17 cellular contexts compared by ENCODE assay signal in genomic region chr10:77501846-77502251, GRCh38.
DNase-seq lines count a peak whose midpoint lies in the region; ATAC-seq and TF ChIP-seq lines count a peak whose summit lies in the region.
"Had no signal": no experiment of that assay in that cellular context is flagged by ENCODE, and none has a peak within 500 bp of the region (broad histone marks: within the 10 kb centered on the region; RNA-seq: fewer than 3 reads in every experiment).

No MANE protein-coding gene starts in this region.

- H4K20me1 ChIP-seq in neural progenitor cell (ENCODE audit: low read depth) = no peaks in the 10 kb centered on the region

- in situ Hi-C loops in ACHN (cut with HindIII; ENCODE audit: low pct_ligation_motif_present, low pct_unique_long_range_greater_than_20kb, low sequenced_read_pairs) = no loop called here

- DNase-seq in ACHN = peak; percentile 44
- DNase-seq in neural progenitor cell (ENCODE audit: low spot score) = no peak
- no peak for DNase-seq in tibial artery
- no peak for DNase-seq in NCI-H1694 treated with DMSO at 0.1 percent for 48 hours (lab: John Stamatoyannopoulos, UW)
- no peak for DNase-seq in NCI-H1092 (lab: John Stamatoyannopoulos, UW)
- DNase-seq: activated CD4-positive, alpha-beta T cell treated with anti-CD3 and anti-CD28 coated beads for 4 hours; AML-193; stimulated activated CD4-positive, alpha-beta T cell treated with anti-CD3 and anti-CD28 coated beads, Interleukin-12 subunit alpha, Interleukin-12 subunit beta, amount 100 ng/mL, for 4 hours; T-cell; upper lobe of right lung had no signal

- H3K4me2 ChIP-seq in neural progenitor cell = no peak overlapping the region

- no peak overlapping the region for H3K9ac ChIP-seq in neural progenitor cell

- peaks cover 0 to 5% (median 0%) of the 10 kb centered on the region in 5 experiments for H3K9me3 Mint-ChIP-seq in brain
- H3K9me3 Mint-ChIP-seq in neural progenitor cell = peaks cover 2% of the 10 kb centered on the region
- H3K9me3 Mint-ChIP-seq: memory B cell, T-cell had no signal

- H3K4me3 ChIP-seq in neural progenitor cell (no peak overlapping the region), tibial artery (no peak overlapping the region)
- H3K4me3 ChIP-seq: cardiac muscle cell, MG63, upper lobe of right lung had no signal

- H3K27ac ChIP-seq in neural progenitor cell (no peak overlapping the region), tibial artery (peak overlapping the region in 1 of 2 donors; percentile 35)
- H3K27ac ChIP-seq: cardiac muscle cell, HL-60, upper lobe of right lung had no signal

- H3K27me3 ChIP-seq in neural progenitor cell (no peaks in the 10 kb centered on the region), tibial artery (no peaks in the 10 kb centered on the region)
- H3K27me3 ChIP-seq: cardiac muscle cell, MG63, upper lobe of right lung had no signal

- H3K36me3 Mint-ChIP-seq in brain = no peaks in the 10 kb centered on the region
- no peaks in the 10 kb centered on the region for H3K36me3 Mint-ChIP-seq in neural progenitor cell
- H3K36me3 Mint-ChIP-seq: memory B cell, T-cell had no signal

- H3K4me3 Mint-ChIP-seq in brain (peak overlapping the region in 1 of 5 experiments; percentile 11), neural progenitor cell (no peak overlapping the region)
- H3K4me3 Mint-ChIP-seq: memory B cell, T-cell had no signal

- no peaks in the 10 kb centered on the region for H3F3A ChIP-seq in neural progenitor cell (ENCODE audit: low read depth)

- H3K4me1 Mint-ChIP-seq in brain (peaks cover 48% of the 10 kb centered on the region), neural progenitor cell (peaks cover 20% of the 10 kb centered on the region)
- H3K4me1 Mint-ChIP-seq: T-cell had no signal

- H3K9me3 ChIP-seq in neural progenitor cell (ENCODE audit: low read depth) (no peaks in the 10 kb centered on the region), tibial artery (no peaks in the 10 kb centered on the region)
- H3K9me3 ChIP-seq: MG63, upper lobe of right lung had no signal

- H3K36me3 ChIP-seq in neural progenitor cell = no peaks in the 10 kb centered on the region
- no peaks in the 10 kb centered on the region for H3K36me3 ChIP-seq in tibial artery
- H3K36me3 ChIP-seq: cardiac muscle cell, MG63, upper lobe of right lung had no signal

- H3K4me1 ChIP-seq in neural progenitor cell (peaks cover 17% of the 10 kb centered on the region), tibial artery (peaks cover 0 to 71% (median 36%) of the 10 kb centered on the region in 4 donors)
- H3K4me1 ChIP-seq: upper lobe of right lung had no signal

- peak; percentile 42 for ATAC-seq in HG02610 (IDR thresholded peaks at IDR 0.05; ENCODE audit: unreplicated experiment)
- no peak for ATAC-seq in GM19452 (IDR thresholded peaks at IDR 0.05; ENCODE audit: unreplicated experiment)
- ATAC-seq: upper lobe of right lung had no signal

- no peak for TF ChIP-seq CTCF in brain (conservative IDR thresholded peaks at IDR 0.05)
- no peak for TF ChIP-seq CTCF in neural progenitor cell (IDR thresholded peaks at IDR 0.05)
- no peak for TF ChIP-seq CTCF in tibial artery (IDR thresholded peaks at IDR 0.05)

- no peak overlapping the region for H2AFZ ChIP-seq in neural progenitor cell (replicated peaks)

- intact Hi-C loops in tibial artery (cut with DNase I; ENCODE audit: low total_unique reads) = no loop called here

- H3K27me3 Mint-ChIP-seq in brain (peaks cover 3% of the 10 kb centered on the region), neural progenitor cell (ENCODE audit: insufficient read depth, low read depth) (peaks cover 3% of the 10 kb centered on the region)

- H3K27ac Mint-ChIP-seq in brain (peak overlapping the region; percentile 34 to 95 (median 40)), neural progenitor cell (peak overlapping the region; percentile 73)
- H3K27ac Mint-ChIP-seq: memory B cell, T-cell had no signal

- no peaks in the 10 kb centered on the region for H3K79me2 ChIP-seq in neural progenitor cell (ENCODE audit: low read depth)
